19 cellular contexts compared by ENCODE assay signal in genomic region chr11:71579502-71579901, GRCh38. TPM values are rescaled to one million over a fixed set of nuclear protein-coding genes. Genes with fewer than 3 reads are reported as not detected.
"Had no signal": no experiment of that assay in that cellular context is flagged by ENCODE, and none has a peak within 500 bp of the region (broad histone marks: within the 10 kb centered on the region; RNA-seq: fewer than 3 reads in every experiment).

No MANE protein-coding gene starts in this region.

RNA-seq across cellular contexts. Expression of gene KRTAP5-11, which starts 3.2 kb away (rescaled TPM):
- total RNA-seq: fibroblast of lung; heart right ventricle; kidney epithelial cell; left colon; left ventricle myocardium inferior; lower lobe of right lung; mesenteric fat pad; myocyte; naive thymus-derived CD8-positive, alpha-beta T cell; occipital lobe; pancreas; posterior vena cava; pulmonary artery endothelial cell; transverse colon; upper lobe of right lung; uterus had no signal
- polyA plus RNA-seq: esophagus; fibroblast of lung; heart right ventricle; naive thymus-derived CD8-positive, alpha-beta T cell; small intestine; thymus had no signal

RNA-seq across cellular contexts. Expression of gene KRTAP5-10, which starts 14.1 kb away (rescaled TPM):
- total RNA-seq: fibroblast of lung; heart right ventricle; kidney epithelial cell; left ventricle myocardium inferior; lower lobe of right lung; mesenteric fat pad; myocyte; naive thymus-derived CD8-positive, alpha-beta T cell; occipital lobe; posterior vena cava; pulmonary artery endothelial cell; upper lobe of right lung had no signal
- polyA plus RNA-seq: fibroblast of lung; heart right ventricle; naive thymus-derived CD8-positive, alpha-beta T cell had no signal

RNA-seq across cellular contexts. Expression of gene KRTAP5-9, which starts 31.3 kb away (rescaled TPM):
- total RNA-seq: fibroblast of lung, heart right ventricle, kidney epithelial cell, left ventricle myocardium inferior, lower lobe of right lung, mesenteric fat pad, occipital lobe, pulmonary artery endothelial cell, upper lobe of right lung, uterus had no signal
- polyA plus RNA-seq: fibroblast of lung; heart right ventricle; naive thymus-derived CD8-positive, alpha-beta T cell had no signal

RNA-seq across cellular contexts. Expression of gene KRTAP5-8, which starts 41.7 kb away (rescaled TPM):
- total RNA-seq: fibroblast of lung, heart right ventricle, kidney epithelial cell, left ventricle myocardium inferior, lower lobe of right lung, mesenteric fat pad, myocyte, posterior vena cava, pulmonary artery endothelial cell, upper lobe of right lung had no signal
- polyA plus RNA-seq: fibroblast of lung; heart right ventricle; naive thymus-derived CD8-positive, alpha-beta T cell had no signal

RNA-seq across cellular contexts. Expression of gene KRTAP5-7, which starts 52.4 kb away (rescaled TPM):
- total RNA-seq: kidney epithelial cell, left ventricle myocardium inferior, lower lobe of right lung, myocyte, occipital lobe, pulmonary artery endothelial cell had no signal
- polyA plus RNA-seq: fibroblast of lung; naive thymus-derived CD8-positive, alpha-beta T cell had no signal
